Comparison of ENCODE assay signal across 6 cellular contexts in genomic region chr10:62410934-62411333, GRCh38. TPM values are rescaled to one million over a fixed set of nuclear protein-coding genes. Genes with fewer than 3 reads are reported as not detected.
"Had no signal": no experiment of that assay in that cellular context is flagged by ENCODE, and none has a peak within 500 bp of the region (broad histone marks: within the 10 kb centered on the region; RNA-seq: fewer than 3 reads in every experiment).

No MANE protein-coding gene starts in this region.

RNA-seq across cellular contexts. Expression of gene ZNF365, which starts 36.8 kb away (rescaled TPM):
- total RNA-seq: activated naive CD4-positive, alpha-beta T cell treated with anti-CD3 and anti-CD28 coated beads, Interleukin-2, amount 50 U/mL, for 72 hours; activated naive CD8-positive, alpha-beta T cell treated with anti-CD3 and anti-CD28 coated beads for 36 hours; activated T-helper 1 cell treated with anti-CD3 and anti-CD28 coated beads, Interleukin-12 subunit alpha, Interleukin-12 subunit beta, Interleukin-2, Interleukin-4 antibody, amounts not matched to agents 30 ng/mL and 10 ng/mL and 1 ng/mL, durations not matched to agents 14 hours and 24 hours and 36 hours; activated T-helper 2 cell treated with anti-CD3 and anti-CD28 coated beads, Interferon-gamma antibody, Interleukin-2, Interleukin-4, amounts not matched to agents 10 μg/mL and 5 μg/mL and 100 μg/mL, durations not matched to agents 14 hours and 24 hours and 36 hours; ascending aorta; cardiac muscle cell had no signal
- polyA plus RNA-seq: cardiac muscle cell had no signal
